Comparison of ENCODE assay signal across 15 cellular contexts in the genomic region with DNA sequence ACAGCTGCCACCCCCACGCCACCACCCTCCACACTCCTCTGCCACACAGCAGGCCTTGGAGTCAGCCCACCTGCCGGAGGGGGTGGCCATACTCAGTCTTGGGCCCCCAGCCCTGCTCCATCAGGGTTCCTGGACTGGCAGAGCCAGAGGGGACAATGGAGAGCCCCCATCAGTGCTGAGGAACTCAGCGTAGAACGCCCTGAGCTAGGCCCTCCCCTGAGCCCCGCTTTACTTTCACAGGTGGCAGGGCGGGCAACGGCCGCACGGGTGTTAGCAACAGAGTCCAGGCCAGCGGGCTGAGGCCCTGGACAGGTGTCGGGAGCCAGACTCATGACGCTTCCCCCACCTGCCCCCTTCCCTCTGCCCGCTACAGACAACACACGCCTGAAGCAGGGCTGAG.
DNase-seq lines count a peak whose midpoint lies in the region; TF ChIP-seq lines count a peak whose summit lies in the region.
"Had no signal": no experiment of that assay in that cellular context is flagged by ENCODE, and none has a peak within 500 bp of the region (broad histone marks: within the 10 kb centered on the region; RNA-seq: fewer than 3 reads in every experiment).

No MANE protein-coding gene starts in this region.

- no peaks in the 10 kb centered on the region for H3K9me3 ChIP-seq in HEK293 (ENCODE audit: control insufficient read depth, insufficient read depth, low read depth, low read length)
- H3K9me3 ChIP-seq: Caco-2 had no signal

- no peaks in the 10 kb centered on the region; the same call in 1 of the 2 replicates for H3K4me1 ChIP-seq in HEK293 (ENCODE audit: control insufficient read depth, insufficient read depth, low read length)

- CTCF ChIA-PET in HEK293 (lab: Yijun Ruan, JAX) = interaction anchor here (1.1 kb wide), 1 partner anchor 13 kb away, joined by 4 read pairs; no protein-coding TSS in a partner anchor

- no peak for TF ChIP-seq CTCF in HEK293 (tag by site-specific recombination; IDR thresholded peaks at IDR 0.05)

- H3K4me3 ChIP-seq in HEK293 (ENCODE audit: low read depth, low read length) = no peak overlapping the region
- H3K4me3 ChIP-seq: BLaER1 treated with 17β-estradiol and CSF1 and Interleukin-3, amounts not matched to agents 10 nM and 100 nM; GM12878; GM23338 had no signal

- POLR2A ChIA-PET in HEK293 (lab: Yijun Ruan, JAX) = interaction anchor here (0.8 kb wide), 1 partner anchor 8 kb away, joined by 3 read pairs; no protein-coding TSS in a partner anchor

- DNase-seq in COLO668 (lab: John Stamatoyannopoulos, UW; ENCODE audit: unreplicated experiment) (peak; percentile 90), islet precursor cell (peak; percentile 47), hippocampal formation (lab: John Stamatoyannopoulos, UW) (no peak), NCI-H2171 treated with DMSO at 0.1 percent for 48 hours (lab: John Stamatoyannopoulos, UW) (no peak), NCI-H128 (lab: John Stamatoyannopoulos, UW; ENCODE audit: unreplicated experiment) (no peak)
- DNase-seq: Caco-2; CD4-positive, CD25-positive, alpha-beta regulatory T cell; CD8-positive, alpha-beta memory T cell; DMS79 treated with DMSO at 0.1 percent for 48 hours; H9; KG1 had no signal

- no peaks in the 10 kb centered on the region for H3K36me3 ChIP-seq in HEK293 (ENCODE audit: control insufficient read depth in 2 of 2, insufficient read depth in 1 of 2, low read length in 2 of 2)
- H3K36me3 ChIP-seq: BLaER1 treated with 17β-estradiol and CSF1 and Interleukin-3, amounts not matched to agents 10 nM and 100 nM had no signal

- H3K27ac ChIP-seq in HEK293 (ENCODE audit: extremely low read depth, low read depth, low read length) = no peak overlapping the region
- H3K27ac ChIP-seq: BLaER1 treated with 17β-estradiol and CSF1 and Interleukin-3, amounts not matched to agents 10 nM and 100 nM had no signal

TF ChIP-seq in HEK293, 187 proteins besides CTCF, POLR2A, EP300 and RAD21:
- TF ChIP-seq ZNF514 (tag by site-specific recombination; IDR thresholded peaks at IDR 0.05) (no peak), EGR2 (tag by site-specific recombination; IDR thresholded peaks at IDR 0.05; ENCODE audit: low read depth) (peak; percentile 35; the same call in 1 of the 2 replicates)
- TF ChIP-seq, protein P1, sequence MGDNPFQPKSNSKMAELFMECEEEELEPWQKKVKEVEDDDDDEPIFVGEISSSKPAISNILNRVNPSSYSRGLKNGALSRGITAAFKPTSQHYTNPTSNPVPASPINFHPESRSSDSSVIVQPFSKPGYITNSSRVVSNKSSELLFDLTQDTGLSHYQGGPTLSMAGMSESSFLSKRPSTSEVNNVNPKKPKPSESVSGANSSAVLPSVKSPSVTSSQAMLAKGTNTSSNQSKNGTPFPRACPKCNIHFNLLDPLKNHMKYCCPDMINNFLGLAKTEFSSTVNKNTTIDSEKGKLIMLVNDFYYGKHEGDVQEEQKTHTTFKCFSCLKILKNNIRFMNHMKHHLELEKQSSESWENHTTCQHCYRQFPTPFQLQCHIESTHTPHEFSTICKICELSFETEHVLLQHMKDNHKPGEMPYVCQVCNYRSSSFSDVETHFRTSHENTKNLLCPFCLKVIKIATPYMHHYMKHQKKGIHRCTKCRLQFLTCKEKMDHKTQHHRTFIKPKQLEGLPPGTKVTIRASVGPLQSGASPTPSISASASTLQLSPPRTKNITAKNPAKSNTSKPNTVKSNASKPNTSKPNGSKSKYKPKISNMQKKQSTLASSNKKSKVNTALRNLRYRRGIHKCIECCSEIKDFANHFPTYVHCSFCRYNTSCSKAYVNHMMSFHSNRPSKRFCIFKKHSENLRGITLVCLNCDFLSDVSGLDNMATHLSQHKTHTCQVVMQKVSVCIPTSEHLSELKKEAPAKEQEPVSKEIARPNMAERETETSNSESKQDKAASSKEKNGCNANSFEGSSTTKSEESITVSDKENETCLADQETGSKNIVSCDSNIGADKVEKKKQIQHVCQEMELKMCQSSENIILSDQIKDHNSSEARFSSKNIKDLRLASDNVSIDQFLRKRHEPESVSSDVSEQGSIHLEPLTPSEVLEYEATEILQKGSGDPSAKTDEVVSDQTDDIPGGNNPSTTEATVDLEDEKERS (tag by site-specific recombination; IDR thresholded peaks at IDR 0.05) = no peak

Comparison
In these comparisons a context has a peak if more than half of its experiments do, and no peak if none do; other contexts are left out.
1. DNase-seq: peak in COLO668 (single experiment) and islet precursor cell (single experiment); none in hippocampal formation (0 of 2), NCI-H2171 treated with DMSO at 0.1 percent for 48 hours (single experiment) and NCI-H128 (single experiment).